ENCODE assay signal across 17 cellular contexts in the genomic region with DNA sequence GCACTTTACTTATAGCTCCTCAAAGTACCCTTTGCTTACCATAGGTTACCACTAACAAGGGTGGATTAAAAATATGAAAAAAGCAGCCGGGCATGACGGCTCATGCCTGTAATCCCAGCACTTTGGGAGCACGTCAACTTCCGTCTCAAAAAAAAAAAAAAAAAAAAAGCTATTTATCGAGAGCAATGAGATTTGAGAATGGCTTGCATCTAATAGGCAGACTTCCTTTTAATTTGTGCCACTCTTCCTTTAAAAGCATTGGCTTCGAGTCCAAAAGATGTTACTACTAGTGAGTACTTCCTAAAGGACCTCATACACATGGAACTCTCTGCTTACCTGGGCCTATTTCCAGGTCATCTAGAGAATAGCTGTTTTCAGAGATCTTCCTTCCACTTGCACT. TPM values are rescaled to one million over a fixed set of nuclear protein-coding genes. Genes with fewer than 3 reads are reported as not detected.
DNase-seq lines count a peak whose midpoint lies in the region; ATAC-seq and TF ChIP-seq lines count a peak whose summit lies in the region.
"Had no signal": no experiment of that assay in that cellular context is flagged by ENCODE, and none has a peak within 500 bp of the region (broad histone marks: within the 10 kb centered on the region; RNA-seq: fewer than 3 reads in every experiment).

No MANE protein-coding gene starts in this region.

- peaks cover 41% of the 10 kb centered on the region for H3K36me3 ChIP-seq in IMR-90 (ENCODE audit: control insufficient read depth, insufficient read depth, low read length)
- H3K36me3 ChIP-seq in RWPE2 (ENCODE audit: low read depth), result peaks cover 87% of the 10 kb centered on the region
- H3K36me3 ChIP-seq in prostate gland, result no peaks in the 10 kb centered on the region
- H3K36me3 ChIP-seq in left ventricle myocardium inferior, result peaks cover 55% of the 10 kb centered on the region

- no peak overlapping the region for H2BK15ac ChIP-seq in IMR-90 (ENCODE audit: low read depth, low read length)

- CTCF ChIA-PET in IMR-90 (lab: Yijun Ruan, JAX) (interaction anchor here (0.6 to 0.8 kb wide), 2 partner anchors 8 to 16 kb away, joined by 3 read pairs; no protein-coding TSS in a partner anchor), HEK293T (lab: Yijun Ruan, JAX) (interaction anchor here (0.7 kb wide), 1 partner anchor 94 kb away, joined by 11 read pairs; no protein-coding TSS in a partner anchor)

- H4K8ac ChIP-seq in IMR-90 (ENCODE audit: low read depth in 2 of 2, low read length in 2 of 2), result 0 out of 4 replicates have a peak overlapping the region, but pooled peaks of 1 of the 2 experiments have one; percentile 12

- H2BK20ac ChIP-seq in IMR-90 (ENCODE audit: low read depth, low read length), result no peak overlapping the region

- peak overlapping the region; percentile 23 for H2BK5ac ChIP-seq in IMR-90 (ENCODE audit: low read depth, low read length, poor library complexity, severe bottlenecking)

- peaks cover 23 to 74% of the 10 kb centered on the region in 2 experiments for H3K79me1 ChIP-seq in IMR-90 (ENCODE audit: low read depth in 1 of 2, low read length in 2 of 2)

- peaks cover 8% of the 10 kb centered on the region; the same call in 1 of the 2 replicates for H3K9me1 ChIP-seq in IMR-90 (ENCODE audit: insufficient read depth, low read length)

- H4K20me1 ChIP-seq in IMR-90 (ENCODE audit: insufficient read depth, low read length), result peaks cover 38% of the 10 kb centered on the region

- H3K4me1 ChIP-seq in IMR-90 (ENCODE audit: control insufficient read depth, insufficient read depth, low read length) (peaks cover 12% of the 10 kb centered on the region), RWPE2 (ENCODE audit: insufficient read depth, poor library complexity, severe bottlenecking) (peaks cover 82% of the 10 kb centered on the region), prostate gland (replicated peaks) (peaks cover 5% of the 10 kb centered on the region), left ventricle myocardium inferior (peaks cover 3% of the 10 kb centered on the region)
- H3K4me1 ChIP-seq: BE2C, HAP-1 had no signal

- no peak overlapping the region for H4K5ac ChIP-seq in IMR-90 (ENCODE audit: low read depth, low read length)

- H3K4ac ChIP-seq in IMR-90 (ENCODE audit: low read depth, low read length), result no peak overlapping the region

- TF ChIP-seq CTCF in IMR-90 (conservative IDR thresholded peaks at IDR 0.05; ENCODE audit: low read depth, low read length) (no peak), RWPE2 (IDR thresholded peaks at IDR 0.05; ENCODE audit: poor library complexity, severe bottlenecking) (no peak), prostate gland (IDR thresholded peaks at IDR 0.05) (no peak), left ventricle myocardium inferior (IDR thresholded peaks at IDR 0.05; ENCODE audit: borderline replicate concordance) (no peak)

- ATAC-seq in IMR-90 (ENCODE audit: low read depth) (no peak), RWPE2 (ENCODE audit: low read depth) (no peak), esophagus mucosa (peak; percentile 26), HG02610 (IDR thresholded peaks at IDR 0.05; ENCODE audit: unreplicated experiment) (no peak)
- ATAC-seq: A549 had no signal

- H3K27me3 ChIP-seq in IMR-90 (ENCODE audit: control insufficient read depth, insufficient read depth, low read length), result no peaks in the 10 kb centered on the region
- H3K27me3 ChIP-seq in RWPE2 (ENCODE audit: insufficient read depth, poor library complexity, severe bottlenecking), result no peaks in the 10 kb centered on the region
- no peaks in the 10 kb centered on the region for H3K27me3 ChIP-seq in prostate gland (replicated peaks; ENCODE audit: insufficient read depth)
- no peaks in the 10 kb centered on the region for H3K27me3 ChIP-seq in left ventricle myocardium inferior (ENCODE audit: low read depth)
- H3K27me3 ChIP-seq: BE2C had no signal

- in situ Hi-C loops in IMR-90 (cut with MboI; ENCODE audit: low sequenced_read_pairs), result loop anchor here (10.0 kb wide), 1 partner anchor 109 kb away; no protein-coding TSS in a partner anchor

- TF ChIP-seq POLR2A in IMR-90 (IDR thresholded peaks at IDR 0.05; ENCODE audit: low read depth, low read length), result no peak
- TF ChIP-seq POLR2A in prostate gland (IDR thresholded peaks at IDR 0.05), result no peak

- H3K4me3 ChIP-seq in IMR-90 (ENCODE audit: insufficient read depth, low read depth, low read length) (no peak overlapping the region), RWPE2 (ENCODE audit: severe bottlenecking) (no peak overlapping the region), prostate gland (no peak overlapping the region), left ventricle myocardium inferior (no peak overlapping the region)
- H3K4me3 ChIP-seq: A549, HAP-1 had no signal

- no peak overlapping the region for H2BK120ac ChIP-seq in IMR-90 (ENCODE audit: low read depth, low read length)

- DNase-seq in IMR-90, result no peak
- no peak for DNase-seq in RWPE2 (ENCODE audit: low spot score)
- no peak for DNase-seq in prostate gland (ENCODE audit: low spot score)
- DNase-seq in HEK293T (ENCODE audit: extremely low spot score), result no peak
- DNase-seq in left ventricle myocardium inferior, result no peak
- DNase-seq in activated CD8-positive, alpha-beta memory T cell treated with anti-CD3 and anti-CD28 coated beads for 24 hours, result no peak
- DNase-seq: BE2C; CD4-positive, alpha-beta memory T cell; COR-L47; DMS153; DMS79 treated with DMSO at 0.1 percent for 48 hours; EL had no signal

- H2AFZ ChIP-seq in IMR-90 (replicated peaks; ENCODE audit: low read length, poor library complexity), result no peak overlapping the region

- H2AK9ac ChIP-seq in IMR-90 (replicated peaks; ENCODE audit: low read depth, low read length, poor library complexity), result no peak overlapping the region

- H3K4me2 ChIP-seq in IMR-90 (ENCODE audit: low read depth, low read length), result no peak overlapping the region
- H3K4me2 ChIP-seq: A549 had no signal

- WGBS in IMR-90 (ENCODE audit: extremely low coverage in 2 of 2, insufficient read length in 1 of 2), 2 experiments, result no CpG with 5 or more reads among the region's 6 CpGs
- 59% methylated on average over 6 of the region's 6 CpGs for WGBS in prostate gland

- no peak overlapping the region for H3K18ac ChIP-seq in IMR-90 (ENCODE audit: low read depth, low read length)

- H3K9ac ChIP-seq in IMR-90 (ENCODE audit: low read depth, low read length), result no peak overlapping the region

- no peak for TF ChIP-seq RAD21 in IMR-90 (IDR thresholded peaks at IDR 0.05; ENCODE audit: low read length)

- no TSS peak for BruUV-seq in IMR-90 (replicated peaks; lab: Mats Ljungman, UMichigan)

- no peak overlapping the region for H4K91ac ChIP-seq in IMR-90 (ENCODE audit: insufficient read depth, low read depth, low read length)

- no peak overlapping the region for H2AK5ac ChIP-seq in IMR-90 (ENCODE audit: low read depth, low read length)

- no peaks in the 10 kb centered on the region for H3K9me3 ChIP-seq in IMR-90 (ENCODE audit: control insufficient read depth, insufficient read depth, low read length)
- H3K9me3 ChIP-seq in RWPE2 (ENCODE audit: severe bottlenecking), result no peaks in the 10 kb centered on the region
- no peaks in the 10 kb centered on the region for H3K9me3 ChIP-seq in prostate gland
- H3K9me3 ChIP-seq in left ventricle myocardium inferior (replicated peaks), result no peaks in the 10 kb centered on the region
- H3K9me3 ChIP-seq: A549, BE2C, HAP-1 had no signal

- POLR2A ChIA-PET in IMR-90 (lab: Charles Lee; ENCODE audit: unreplicated experiment), result interaction anchor here (0.6 kb wide), 1 partner anchor 10 kb away, joined by 7 read pairs; no protein-coding TSS in a partner anchor
- POLR2A ChIA-PET in HEK293T (lab: Yijun Ruan, JAX), result interaction anchor here (2.6 kb wide), 1 partner anchor 16 kb away, joined by 6 read pairs; no protein-coding TSS in a partner anchor

- 0 out of 2 replicates have a peak overlapping the region, but pooled peaks have one; percentile 1 for H3K23ac ChIP-seq in IMR-90 (ENCODE audit: low read depth, low read length)

- H3K56ac ChIP-seq in IMR-90 (ENCODE audit: extremely low read depth, insufficient read depth, low read length), result no peak overlapping the region

- H3K27ac ChIP-seq in IMR-90 (ENCODE audit: insufficient read depth, low read length) (no peak overlapping the region), RWPE2 (ENCODE audit: poor library complexity, severe bottlenecking) (peak overlapping the region; percentile 99), prostate gland (peak overlapping the region; percentile 19 to 47), left ventricle myocardium inferior (replicated peaks) (no peak overlapping the region)
- H3K27ac ChIP-seq: A549, C4-2B had no signal

- intact Hi-C loops in IMR-90 (cut with micrococcal nuclease) (no loop called here), prostate gland (cut with DNase I) (no loop called here), left ventricle myocardium inferior (cut with micrococcal nuclease) (no loop called here)

- dilution Hi-C loops in IMR-90 (cut with HindIII; ENCODE audit: low sequenced_read_pairs, unreplicated experiment), result no loop called here

- H3K14ac ChIP-seq in IMR-90 (replicated peaks; ENCODE audit: low read depth, low read length), result no peak overlapping the region

TF ChIP-seq in IMR-90, 13 proteins besides CTCF, POLR2A, EP300 and RAD21:
- TF ChIP-seq NFE2L2 (IDR thresholded peaks at IDR 0.05; ENCODE audit: low read depth, low read length) (no peak), MAZ (IDR thresholded peaks at IDR 0.05; ENCODE audit: borderline replicate concordance, low read depth, low read length) (no peak), RCOR1 (IDR thresholded peaks at IDR 0.05; ENCODE audit: insufficient replicate concordance, low read length) (no peak)

TF ChIP-seq in HEK293T, 16 proteins besides CTCF, POLR2A, EP300 and RAD21:
- TF ChIP-seq ARNT (IDR thresholded peaks at IDR 0.05) (no peak), SUZ12 (IDR thresholded peaks at IDR 0.05) (no peak), ELF4 (IDR thresholded peaks at IDR 0.05) (no peak)
TF ChIP-seq in HEK293T: peak in this region for 0.

RNA-seq across cellular contexts. Expression of a gene that starts 38.5 kb away (rescaled TPM):
- total RNA-seq in IMR-90 (2012; rRNA removed), result 40.3 and 47.5 TPM in 2 replicates
- 58.7 and 60.3 TPM in 2 replicates for polyA plus RNA-seq in IMR-90 (2012; rRNA removed)
- polyA plus RNA-seq in IMR-90 (2012; cell fraction: cytosol; rRNA removed), result 23.0 and 33.3 TPM in 2 replicates
- polyA plus RNA-seq in IMR-90 (2012; cell fraction: nucleus; rRNA removed; ENCODE audit: low replicate concordance), result 45.5 and 156 TPM in 2 replicates
- total RNA-seq in esophagus mucosa, result 21.9 TPM
- total RNA-seq in prostate gland, result 10 to 100 TPM; 27.6 to 41.7 TPM
- 7.6 TPM for total RNA-seq in left ventricle myocardium inferior

Comparison
In these comparisons a context has a peak if more than half of its experiments do, and no peak if none do; other contexts are left out.
1. H3K27ac ChIP-seq: peak in RWPE2 (single experiment) and prostate gland (2 of 2); none in IMR-90 (single experiment) and left ventricle myocardium inferior (single experiment).